Comparison of ENCODE assay signal across 1 cellular context in the genomic region with DNA sequence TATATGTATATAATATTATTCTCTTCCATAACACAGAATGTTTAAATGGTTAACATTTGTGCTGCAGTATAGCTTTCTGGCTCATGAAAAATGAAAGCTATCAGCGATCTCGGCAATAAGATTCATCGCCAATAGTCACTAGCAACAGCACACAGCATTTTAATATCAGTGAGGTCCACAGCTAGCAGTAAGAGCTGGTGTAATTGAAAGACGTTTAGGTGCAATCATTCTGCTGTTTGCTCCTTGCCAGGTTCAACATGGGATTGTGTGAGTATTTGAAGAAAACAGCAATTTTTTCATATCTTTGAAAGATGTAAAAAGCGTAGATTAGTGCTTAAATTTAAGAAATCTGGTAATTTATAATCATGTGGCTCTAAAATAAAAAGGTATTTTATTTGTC.
TF ChIP-seq lines count a peak whose summit lies in the region.

No MANE protein-coding gene starts in this region.

TF ChIP-seq in GM23338, 12 proteins besides CTCF, POLR2A, EP300 and RAD21 (continued from another document):
- TF ChIP-seq, protein P1, sequence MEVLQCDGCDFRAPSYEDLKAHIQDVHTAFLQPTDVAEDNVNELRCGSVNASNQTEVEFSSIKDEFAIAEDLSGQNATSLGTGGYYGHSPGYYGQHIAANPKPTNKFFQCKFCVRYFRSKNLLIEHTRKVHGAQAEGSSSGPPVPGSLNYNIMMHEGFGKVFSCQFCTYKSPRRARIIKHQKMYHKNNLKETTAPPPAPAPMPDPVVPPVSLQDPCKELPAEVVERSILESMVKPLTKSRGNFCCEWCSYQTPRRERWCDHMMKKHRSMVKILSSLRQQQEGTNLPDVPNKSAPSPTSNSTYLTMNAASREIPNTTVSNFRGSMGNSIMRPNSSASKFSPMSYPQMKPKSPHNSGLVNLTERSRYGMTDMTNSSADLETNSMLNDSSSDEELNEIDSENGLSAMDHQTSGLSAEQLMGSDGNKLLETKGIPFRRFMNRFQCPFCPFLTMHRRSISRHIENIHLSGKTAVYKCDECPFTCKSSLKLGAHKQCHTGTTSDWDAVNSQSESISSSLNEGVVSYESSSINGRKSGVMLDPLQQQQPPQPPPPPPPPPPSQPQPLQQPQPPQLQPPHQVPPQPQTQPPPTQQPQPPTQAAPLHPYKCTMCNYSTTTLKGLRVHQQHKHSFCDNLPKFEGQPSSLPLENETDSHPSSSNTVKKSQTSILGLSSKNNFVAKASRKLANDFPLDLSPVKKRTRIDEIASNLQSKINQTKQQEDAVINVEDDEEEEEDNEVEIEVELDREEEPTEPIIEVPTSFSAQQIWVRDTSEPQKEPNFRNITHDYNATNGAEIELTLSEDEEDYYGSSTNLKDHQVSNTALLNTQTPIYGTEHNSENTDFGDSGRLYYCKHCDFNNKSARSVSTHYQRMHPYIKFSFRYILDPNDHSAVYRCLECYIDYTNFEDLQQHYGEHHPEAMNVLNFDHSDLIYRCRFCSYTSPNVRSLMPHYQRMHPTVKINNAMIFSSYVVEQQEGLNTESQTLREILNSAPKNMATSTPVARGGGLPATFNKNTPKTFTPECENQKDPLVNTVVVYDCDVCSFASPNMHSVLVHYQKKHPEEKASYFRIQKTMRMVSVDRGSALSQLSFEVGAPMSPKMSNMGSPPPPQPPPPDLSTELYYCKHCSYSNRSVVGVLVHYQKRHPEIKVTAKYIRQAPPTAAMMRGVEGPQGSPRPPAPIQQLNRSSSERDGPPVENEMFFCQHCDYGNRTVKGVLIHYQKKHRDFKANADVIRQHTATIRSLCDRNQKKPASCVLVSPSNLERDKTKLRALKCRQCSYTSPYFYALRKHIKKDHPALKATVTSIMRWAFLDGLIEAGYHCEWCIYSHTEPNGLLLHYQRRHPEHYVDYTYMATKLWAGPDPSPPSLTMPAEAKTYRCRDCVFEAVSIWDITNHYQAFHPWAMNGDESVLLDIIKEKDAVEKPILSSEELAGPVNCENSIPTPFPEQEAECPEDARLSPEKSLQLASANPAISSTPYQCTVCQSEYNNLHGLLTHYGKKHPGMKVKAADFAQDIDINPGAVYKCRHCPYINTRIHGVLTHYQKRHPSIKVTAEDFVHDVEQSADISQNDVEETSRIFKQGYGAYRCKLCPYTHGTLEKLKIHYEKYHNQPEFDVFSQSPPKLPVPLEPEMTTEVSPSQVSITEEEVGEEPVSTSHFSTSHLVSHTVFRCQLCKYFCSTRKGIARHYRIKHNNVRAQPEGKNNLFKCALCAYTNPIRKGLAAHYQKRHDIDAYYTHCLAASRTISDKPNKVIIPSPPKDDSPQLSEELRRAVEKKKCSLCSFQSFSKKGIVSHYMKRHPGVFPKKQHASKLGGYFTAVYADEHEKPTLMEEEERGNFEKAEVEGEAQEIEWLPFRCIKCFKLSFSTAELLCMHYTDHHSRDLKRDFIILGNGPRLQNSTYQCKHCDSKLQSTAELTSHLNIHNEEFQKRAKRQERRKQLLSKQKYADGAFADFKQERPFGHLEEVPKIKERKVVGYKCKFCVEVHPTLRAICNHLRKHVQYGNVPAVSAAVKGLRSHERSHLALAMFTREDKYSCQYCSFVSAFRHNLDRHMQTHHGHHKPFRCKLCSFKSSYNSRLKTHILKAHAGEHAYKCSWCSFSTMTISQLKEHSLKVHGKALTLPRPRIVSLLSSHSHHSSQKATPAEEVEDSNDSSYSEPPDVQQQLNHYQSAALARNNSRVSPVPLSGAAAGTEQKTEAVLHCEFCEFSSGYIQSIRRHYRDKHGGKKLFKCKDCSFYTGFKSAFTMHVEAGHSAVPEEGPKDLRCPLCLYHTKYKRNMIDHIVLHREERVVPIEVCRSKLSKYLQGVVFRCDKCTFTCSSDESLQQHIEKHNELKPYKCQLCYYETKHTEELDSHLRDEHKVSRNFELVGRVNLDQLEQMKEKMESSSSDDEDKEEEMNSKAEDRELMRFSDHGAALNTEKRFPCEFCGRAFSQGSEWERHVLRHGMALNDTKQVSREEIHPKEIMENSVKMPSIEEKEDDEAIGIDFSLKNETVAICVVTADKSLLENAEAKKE (CRISPR knock-in tag; IDR thresholded peaks at IDR 0.05), result no peak
- no peak for TF ChIP-seq EZH2 (IDR thresholded peaks at IDR 0.05; ENCODE audit: low read depth, unreplicated experiment)
- TF ChIP-seq JUNB (IDR thresholded peaks at IDR 0.05; ENCODE audit: unreplicated experiment), result no peak
- TF ChIP-seq STAT1 (IDR thresholded peaks at IDR 0.05; ENCODE audit: unreplicated experiment), result no peak
- TF ChIP-seq POLR2AphosphoS5 (IDR thresholded peaks at IDR 0.05; ENCODE audit: low read depth), result no peak
- TF ChIP-seq, protein P2, sequence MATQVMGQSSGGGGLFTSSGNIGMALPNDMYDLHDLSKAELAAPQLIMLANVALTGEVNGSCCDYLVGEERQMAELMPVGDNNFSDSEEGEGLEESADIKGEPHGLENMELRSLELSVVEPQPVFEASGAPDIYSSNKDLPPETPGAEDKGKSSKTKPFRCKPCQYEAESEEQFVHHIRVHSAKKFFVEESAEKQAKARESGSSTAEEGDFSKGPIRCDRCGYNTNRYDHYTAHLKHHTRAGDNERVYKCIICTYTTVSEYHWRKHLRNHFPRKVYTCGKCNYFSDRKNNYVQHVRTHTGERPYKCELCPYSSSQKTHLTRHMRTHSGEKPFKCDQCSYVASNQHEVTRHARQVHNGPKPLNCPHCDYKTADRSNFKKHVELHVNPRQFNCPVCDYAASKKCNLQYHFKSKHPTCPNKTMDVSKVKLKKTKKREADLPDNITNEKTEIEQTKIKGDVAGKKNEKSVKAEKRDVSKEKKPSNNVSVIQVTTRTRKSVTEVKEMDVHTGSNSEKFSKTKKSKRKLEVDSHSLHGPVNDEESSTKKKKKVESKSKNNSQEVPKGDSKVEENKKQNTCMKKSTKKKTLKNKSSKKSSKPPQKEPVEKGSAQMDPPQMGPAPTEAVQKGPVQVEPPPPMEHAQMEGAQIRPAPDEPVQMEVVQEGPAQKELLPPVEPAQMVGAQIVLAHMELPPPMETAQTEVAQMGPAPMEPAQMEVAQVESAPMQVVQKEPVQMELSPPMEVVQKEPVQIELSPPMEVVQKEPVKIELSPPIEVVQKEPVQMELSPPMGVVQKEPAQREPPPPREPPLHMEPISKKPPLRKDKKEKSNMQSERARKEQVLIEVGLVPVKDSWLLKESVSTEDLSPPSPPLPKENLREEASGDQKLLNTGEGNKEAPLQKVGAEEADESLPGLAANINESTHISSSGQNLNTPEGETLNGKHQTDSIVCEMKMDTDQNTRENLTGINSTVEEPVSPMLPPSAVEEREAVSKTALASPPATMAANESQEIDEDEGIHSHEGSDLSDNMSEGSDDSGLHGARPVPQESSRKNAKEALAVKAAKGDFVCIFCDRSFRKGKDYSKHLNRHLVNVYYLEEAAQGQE (IDR thresholded peaks at IDR 0.05; ENCODE audit: unreplicated experiment), result no peak
